Comparison of ENCODE assay signal across 2 cellular contexts in the genomic region with DNA sequence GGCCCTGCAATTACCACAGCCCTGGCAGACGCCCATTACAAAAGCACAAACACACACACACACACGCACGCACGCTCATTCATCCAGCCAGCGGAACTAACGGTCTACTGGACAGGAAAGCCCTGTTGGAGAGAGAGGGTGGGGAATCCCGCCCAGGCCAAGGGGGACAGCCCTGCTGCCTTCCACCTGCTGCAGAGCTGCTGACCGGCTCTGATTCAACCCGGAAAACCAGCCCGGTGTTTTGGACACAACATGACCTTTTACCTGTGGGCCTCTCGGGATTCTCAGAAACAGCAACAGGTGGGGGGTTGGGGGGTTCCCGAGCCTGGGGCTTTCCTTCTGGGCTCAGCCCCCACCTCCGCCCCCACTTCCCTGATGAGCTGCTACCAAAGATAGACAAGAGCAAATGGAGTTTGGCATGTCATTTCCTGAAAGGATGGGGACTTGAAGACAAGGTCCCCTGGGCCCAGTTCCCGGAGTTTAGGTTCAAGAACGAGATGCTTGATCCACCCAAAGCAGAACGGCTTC.
A peak's percentile ranks its signal among the peaks of the same experiment; 100 is the strongest.
TF ChIP-seq lines count a peak whose summit lies in the region.

No MANE protein-coding gene starts in this region.

TF ChIP-seq in A549, 52 proteins besides CTCF, POLR2A, EP300 and RAD21:
- peak; percentile 26; the same call in 1 of the 2 replicates for TF ChIP-seq HOXB5 (CRISPR knock-in tag; IDR thresholded peaks at IDR 0.05)
- no peak for TF ChIP-seq SMC3 (IDR thresholded peaks at IDR 0.05)
- TF ChIP-seq, protein P1, sequence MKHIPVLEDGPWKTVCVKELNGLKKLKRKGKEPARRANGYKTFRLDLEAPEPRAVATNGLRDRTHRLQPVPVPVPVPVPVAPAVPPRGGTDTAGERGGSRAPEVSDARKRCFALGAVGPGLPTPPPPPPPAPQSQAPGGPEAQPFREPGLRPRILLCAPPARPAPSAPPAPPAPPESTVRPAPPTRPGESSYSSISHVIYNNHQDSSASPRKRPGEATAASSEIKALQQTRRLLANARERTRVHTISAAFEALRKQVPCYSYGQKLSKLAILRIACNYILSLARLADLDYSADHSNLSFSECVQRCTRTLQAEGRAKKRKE (CRISPR knock-in tag; IDR thresholded peaks at IDR 0.05; ENCODE audit: low read depth): 0 out of 2 replicates have a peak, but pooled peaks have one; percentile 32

TF ChIP-seq in liver, 16 proteins besides CTCF, POLR2A, EP300 and RAD21:
- TF ChIP-seq RXRA (IDR thresholded peaks at IDR 0.05): peak; percentile 58 to 70
- no peak for TF ChIP-seq FOXA1 (IDR thresholded peaks at IDR 0.05)
- TF ChIP-seq SP1 (IDR thresholded peaks at IDR 0.05): peak; percentile 57
- peak in 1 of 2 donors; percentile 8 for TF ChIP-seq HNF4A (conservative IDR thresholded peaks at IDR 0.05)
- TF ChIP-seq, protein P2, sequence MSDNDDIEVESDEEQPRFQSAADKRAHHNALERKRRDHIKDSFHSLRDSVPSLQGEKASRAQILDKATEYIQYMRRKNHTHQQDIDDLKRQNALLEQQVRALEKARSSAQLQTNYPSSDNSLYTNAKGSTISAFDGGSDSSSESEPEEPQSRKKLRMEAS (IDR thresholded peaks at IDR 0.05): peak; percentile 15
- TF ChIP-seq HNF4G (IDR thresholded peaks at IDR 0.05): no peak
